In the genomic region with DNA sequence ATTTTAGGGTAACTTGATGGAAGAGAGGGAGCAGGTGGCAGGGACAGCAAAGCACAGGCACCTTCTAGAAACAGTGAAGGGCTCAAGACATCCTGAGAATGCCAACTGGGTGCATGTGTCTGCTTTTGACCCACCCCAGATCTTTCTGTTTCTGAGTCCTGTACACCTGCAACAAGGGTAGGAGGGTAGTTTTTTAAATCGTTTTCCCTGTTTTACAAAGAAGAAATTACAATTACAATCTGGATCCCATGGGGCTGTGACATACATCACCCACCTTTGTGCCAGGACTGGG, we compare ENCODE assay signal across 16 cellular contexts. TPM values are rescaled to one million over a fixed set of nuclear protein-coding genes. Genes with fewer than 3 reads are reported as not detected.
DNase-seq lines count a peak whose midpoint lies in the region; ATAC-seq and TF ChIP-seq lines count a peak whose summit lies in the region.
"Had no signal": no experiment of that assay in that cellular context is flagged by ENCODE, and none has a peak within 500 bp of the region (broad histone marks: within the 10 kb centered on the region; RNA-seq: fewer than 3 reads in every experiment).

No MANE protein-coding gene starts in this region.

- 42 to 72% methylated on average over 1 of the region's 1 CpG for WGBS in transverse colon (ENCODE audit: low coverage in 1 of 2), 2 donors

- no peak for TF ChIP-seq EP300 in transverse colon (IDR thresholded peaks at IDR 0.05; ENCODE audit: low read depth)

- H3K36me3 ChIP-seq in OCI-LY3 (replicated peaks; ENCODE audit: low read depth, low read length) = peaks cover 3% of the 10 kb centered on the region
- no peaks in the 10 kb centered on the region for H3K36me3 ChIP-seq in A673 (ENCODE audit: insufficient read depth, low read length, poor library complexity, severe bottlenecking)
- H3K36me3 ChIP-seq in transverse colon = no peaks in the 10 kb centered on the region
- H3K36me3 ChIP-seq: heart right ventricle had no signal

- H3K27me3 ChIP-seq in OCI-LY3 (ENCODE audit: low read depth, low read length) (no peaks in the 10 kb centered on the region), A673 (replicated peaks; ENCODE audit: insufficient read depth, low read depth, low read length, poor library complexity) (no peaks in the 10 kb centered on the region), transverse colon (no peaks in the 10 kb centered on the region)
- H3K27me3 ChIP-seq: heart right ventricle had no signal

- H3K4me1 Mint-ChIP-seq in activated CD4-positive, alpha-beta T cell treated with anti-CD3 and anti-CD28 coated beads for 36 hours = peaks cover 73% of the 10 kb centered on the region
- peaks cover 90% of the 10 kb centered on the region for H3K4me1 Mint-ChIP-seq in dendritic cell treated with granulocyte-macrophage colony-stimulating factor and Interleukin-4, amounts not matched to agents 40 ng/mL and 50 ng/mL, for 4 days (ENCODE audit: low read depth)
- peaks cover 75% of the 10 kb centered on the region for H3K4me1 Mint-ChIP-seq in stimulated activated effector memory CD8-positive, alpha-beta T cell treated with anti-CD3 and anti-CD28 coated beads, Interleukin-12 subunit alpha, Interleukin-12 subunit beta, amount 100 ng/mL, for 72 hours

- in situ Hi-C loops in transverse colon (cut with MboI; ENCODE audit: low pct_ligation_motif_present in 1 of 4, low pct_unique_long_range_greater_than_20kb in 1 of 4, low sequenced_read_pairs in 3 of 4) = loop anchor here in 1 of 4 donors (25.0 kb wide), 1 partner anchor 303 kb away; no protein-coding TSS in a partner anchor

- TF ChIP-seq CTCF in OCI-LY3 (IDR thresholded peaks at IDR 0.05; ENCODE audit: low read depth, low read length) (no peak), A673 (conservative IDR thresholded peaks at IDR 0.05; ENCODE audit: low read depth, low read length) (no peak), transverse colon (IDR thresholded peaks at IDR 0.05) (no peak)

- no TSS peak for BruUV-seq in A673 (replicated peaks; lab: Mats Ljungman, UMichigan)

- H4K20me1 ChIP-seq in OCI-LY3 (ENCODE audit: insufficient read depth, low read length) = no peaks in the 10 kb centered on the region

- peak overlapping the region; percentile 62; the same call in 1 of the 2 replicates for H2AFZ ChIP-seq in OCI-LY3 (ENCODE audit: low read depth, low read length)

- DNase-seq in activated CD4-positive, alpha-beta T cell treated with anti-CD3 and anti-CD28 coated beads for 36 hours = no peak
- DNase-seq in activated CD4-positive, alpha-beta T cell treated with anti-CD3 and anti-CD28 coated beads, Interleukin-2, amount 50 U/mL, for 4 hours = no peak
- no peak for DNase-seq in stimulated activated effector memory CD8-positive, alpha-beta T cell treated with anti-CD3 and anti-CD28 coated beads, Interleukin-12 subunit alpha, Interleukin-12 subunit beta, amount 100 ng/mL, for 72 hours (ENCODE audit: low spot score in 2 of 2)
- DNase-seq in A673 (ENCODE audit: low spot score) (no peak), RPMI8226 (no peak), transverse colon (no peak)
- DNase-seq: activated CD4-positive, CD25-positive, alpha-beta regulatory T cell; cortex of kidney; heart right ventricle; kidney; NCI-H187 treated with DMSO at 0.1 percent for 48 hours had no signal

- no peak for TF ChIP-seq POLR2A in transverse colon (IDR thresholded peaks at IDR 0.05)

- peak overlapping the region; percentile 51; the same call in 1 of the 2 replicates for H3K4me3 ChIP-seq in OCI-LY3 (ENCODE audit: low read length)
- no peak overlapping the region for H3K4me3 ChIP-seq in A673 (ENCODE audit: low read depth, low read length, poor library complexity, severe bottlenecking)
- no peak overlapping the region for H3K4me3 ChIP-seq in transverse colon
- H3K4me3 ChIP-seq: heart right ventricle, smooth muscle cell had no signal

- ATAC-seq in activated CD4-positive, alpha-beta T cell treated with anti-CD3 and anti-CD28 coated beads for 36 hours = peak; percentile 10
- ATAC-seq in stimulated activated effector memory CD8-positive, alpha-beta T cell treated with anti-CD3 and anti-CD28 coated beads, Interleukin-12 subunit alpha, Interleukin-12 subunit beta, amount 100 ng/mL, for 72 hours = peak; percentile 14
- ATAC-seq: esophagus mucosa had no signal

- H3K27ac Mint-ChIP-seq in activated CD4-positive, alpha-beta T cell treated with anti-CD3 and anti-CD28 coated beads for 36 hours = peak overlapping the region; percentile 79
- peak overlapping the region; percentile 63 for H3K27ac Mint-ChIP-seq in dendritic cell treated with granulocyte-macrophage colony-stimulating factor and Interleukin-4, amounts not matched to agents 40 ng/mL and 50 ng/mL, for 4 days
- no peak overlapping the region for H3K27ac Mint-ChIP-seq in stimulated activated effector memory CD8-positive, alpha-beta T cell treated with anti-CD3 and anti-CD28 coated beads, Interleukin-12 subunit alpha, Interleukin-12 subunit beta, amount 100 ng/mL, for 72 hours
- H3K27ac Mint-ChIP-seq: mesothelial cell of epicardium had no signal

- no peaks in the 10 kb centered on the region for H3K27me3 Mint-ChIP-seq in activated CD4-positive, alpha-beta T cell treated with anti-CD3 and anti-CD28 coated beads for 36 hours
- H3K27me3 Mint-ChIP-seq in dendritic cell treated with granulocyte-macrophage colony-stimulating factor and Interleukin-4, amounts not matched to agents 40 ng/mL and 50 ng/mL, for 4 days = no peaks in the 10 kb centered on the region

- H3K27ac ChIP-seq in OCI-LY3 (ENCODE audit: low read length) (0 out of 2 replicates have a peak overlapping the region, but pooled peaks have one; percentile 43), A673 (ENCODE audit: low read depth, low read length, poor library complexity, severe bottlenecking) (no peak overlapping the region), transverse colon (peak overlapping the region in 1 of 4 donors; percentile 27)

- POLR2A ChIA-PET in activated CD4-positive, alpha-beta T cell treated with anti-CD3 and anti-CD28 coated beads for 36 hours (lab: Charles Lee) = interaction anchor here (1.0 to 1.9 kb wide), 3 partner anchors 9 to 25 kb away, joined by 3 to 26 read pairs (median 6); partner anchors contain the start of gene KLF6
- POLR2A ChIA-PET in A673 (lab: Charles Lee; ENCODE audit: low non-redundant PET) = no interaction called here

- H3K9me3 Mint-ChIP-seq in activated CD4-positive, alpha-beta T cell treated with anti-CD3 and anti-CD28 coated beads for 36 hours (ENCODE audit: low read depth) = peaks cover 5% of the 10 kb centered on the region
- H3K9me3 Mint-ChIP-seq in dendritic cell treated with granulocyte-macrophage colony-stimulating factor and Interleukin-4, amounts not matched to agents 40 ng/mL and 50 ng/mL, for 4 days = peaks cover 8% of the 10 kb centered on the region
- H3K9me3 Mint-ChIP-seq in stimulated activated effector memory CD8-positive, alpha-beta T cell treated with anti-CD3 and anti-CD28 coated beads, Interleukin-12 subunit alpha, Interleukin-12 subunit beta, amount 100 ng/mL, for 72 hours = peaks cover 5% of the 10 kb centered on the region
- H3K9me3 Mint-ChIP-seq: mesothelial cell of epicardium had no signal

- intact Hi-C loops in activated CD4-positive, alpha-beta T cell treated with anti-CD3 and anti-CD28 coated beads for 36 hours (cut with DNase I, micrococcal nuclease) = loop anchor here in 1 of 2 experiments (1.0 kb wide), 1 partner anchor 25 kb away; no protein-coding TSS in a partner anchor
- intact Hi-C loops in dendritic cell treated with granulocyte-macrophage colony-stimulating factor and Interleukin-4, amounts not matched to agents 40 ng/mL and 50 ng/mL, for 4 days (cut with micrococcal nuclease) = loop anchor here (10.0 kb wide), 1 partner anchor 181 kb away; no protein-coding TSS in a partner anchor
- intact Hi-C loops in A673 (cut with micrococcal nuclease; ENCODE audit: unreplicated experiment) = no loop called here
- intact Hi-C loops in transverse colon (cut with DNase I; ENCODE audit: low total_unique reads) = loop anchor here (10.0 kb wide), 2 partner anchors 171 to 521 kb away; no protein-coding TSS in a partner anchor

- peaks cover 6% of the 10 kb centered on the region for H3K36me3 Mint-ChIP-seq in activated CD4-positive, alpha-beta T cell treated with anti-CD3 and anti-CD28 coated beads for 36 hours (ENCODE audit: low read depth)
- H3K36me3 Mint-ChIP-seq in dendritic cell treated with granulocyte-macrophage colony-stimulating factor and Interleukin-4, amounts not matched to agents 40 ng/mL and 50 ng/mL, for 4 days (ENCODE audit: low read depth) = no peaks in the 10 kb centered on the region
- H3K36me3 Mint-ChIP-seq in stimulated activated effector memory CD8-positive, alpha-beta T cell treated with anti-CD3 and anti-CD28 coated beads, Interleukin-12 subunit alpha, Interleukin-12 subunit beta, amount 100 ng/mL, for 72 hours = no peaks in the 10 kb centered on the region
- H3K36me3 Mint-ChIP-seq: mesothelial cell of epicardium had no signal

- H3K79me2 ChIP-seq in OCI-LY3 (ENCODE audit: low read length) = no peaks in the 10 kb centered on the region

- H3K9me3 ChIP-seq in OCI-LY3 (ENCODE audit: insufficient read depth, low read length) (no peaks in the 10 kb centered on the region), A673 (ENCODE audit: low read depth, low read length, poor library complexity, severe bottlenecking) (no peaks in the 10 kb centered on the region), transverse colon (no peaks in the 10 kb centered on the region)
- H3K9me3 ChIP-seq: heart right ventricle had no signal

- H3K4me1 ChIP-seq in OCI-LY3 (ENCODE audit: low read length) = peaks cover 62% of the 10 kb centered on the region
- no peaks in the 10 kb centered on the region for H3K4me1 ChIP-seq in A673 (ENCODE audit: insufficient read depth, low read length, poor library complexity, severe bottlenecking)
- peaks cover 5 to 28% (median 13%) of the 10 kb centered on the region in 4 donors for H3K4me1 ChIP-seq in transverse colon

- H3K9ac ChIP-seq in OCI-LY3 (ENCODE audit: low read length) = peak overlapping the region; percentile 49; the same call in 1 of the 2 replicates

- H3K4me2 ChIP-seq in OCI-LY3 (ENCODE audit: low read length) = peak overlapping the region; percentile 76
- H3K4me2 ChIP-seq: smooth muscle cell had no signal

- H3K4me3 Mint-ChIP-seq in activated CD4-positive, alpha-beta T cell treated with anti-CD3 and anti-CD28 coated beads for 36 hours = peak overlapping the region; percentile 51
- no peak overlapping the region for H3K4me3 Mint-ChIP-seq in dendritic cell treated with granulocyte-macrophage colony-stimulating factor and Interleukin-4, amounts not matched to agents 40 ng/mL and 50 ng/mL, for 4 days
- H3K4me3 Mint-ChIP-seq in stimulated activated effector memory CD8-positive, alpha-beta T cell treated with anti-CD3 and anti-CD28 coated beads, Interleukin-12 subunit alpha, Interleukin-12 subunit beta, amount 100 ng/mL, for 72 hours = peak overlapping the region; percentile 33
- H3K4me3 Mint-ChIP-seq: mesothelial cell of epicardium had no signal

- CTCF ChIA-PET in activated CD4-positive, alpha-beta T cell treated with anti-CD3 and anti-CD28 coated beads for 36 hours (lab: Charles Lee) = interaction anchor here (0.9 to 1.8 kb wide), 5 partner anchors 10 to 84 kb away, joined by 3 to 8 read pairs (median 3); no protein-coding TSS in a partner anchor
- CTCF ChIA-PET in A673 (lab: Charles Lee) = no interaction called here

RNA-seq across cellular contexts. Expression of gene KLF6, which starts 19.7 kb away (rescaled TPM):
- total RNA-seq in activated CD4-positive, alpha-beta T cell treated with anti-CD3 and anti-CD28 coated beads for 36 hours = 100 to 1,000 TPM; 107 to 114 TPM
- 57.3 and 70.1 TPM in 2 replicates for total RNA-seq in A673 (2021)
- 100 to 1,000 TPM; 140 to 304 (median 291) TPM for total RNA-seq in transverse colon
